In genomic region chr15:72939855-72940631, GRCh38 we compare ENCODE assay signal across 21 cellular contexts.
"Had no signal": no experiment of that assay in that cellular context is flagged by ENCODE, and none has a peak within 500 bp of the region (broad histone marks: within the 10 kb centered on the region; RNA-seq: fewer than 3 reads in every experiment).

No MANE protein-coding gene starts in this region.

- H3K9me3 Mint-ChIP-seq: activated B cell treated with CpG ODN at 0.5 μM for 24 hours; activated CD8-positive, alpha-beta T cell treated with anti-CD3 and anti-CD28 coated beads for 36 hours; activated T-helper 17 cell treated with anti-CD3 and anti-CD28 coated beads, Interleukin-2, amount 50 U/mL, for 72 hours; memory B cell; T-cell had no signal

- H3K4me3 Mint-ChIP-seq: activated B cell treated with CpG ODN at 0.5 μM for 24 hours; activated CD8-positive, alpha-beta T cell treated with anti-CD3 and anti-CD28 coated beads for 36 hours; activated T-helper 17 cell treated with anti-CD3 and anti-CD28 coated beads, Interleukin-2, amount 50 U/mL, for 72 hours; memory B cell; naive thymus-derived CD8-positive, alpha-beta T cell; T-cell had no signal

- H3K27ac ChIP-seq: body of pancreas, coronary artery, parathyroid adenoma, tibial artery had no signal

- H3K4me1 ChIP-seq: body of pancreas, parathyroid adenoma, tibial artery had no signal

- H3K36me3 ChIP-seq: tibial artery had no signal

- H3K27ac Mint-ChIP-seq: activated B cell treated with CpG ODN at 0.5 μM for 24 hours; activated CD8-positive, alpha-beta T cell treated with anti-CD3 and anti-CD28 coated beads for 36 hours; activated T-helper 17 cell treated with anti-CD3 and anti-CD28 coated beads, Interleukin-2, amount 50 U/mL, for 72 hours; memory B cell; naive thymus-derived CD8-positive, alpha-beta T cell; T-cell had no signal

- H3K27me3 ChIP-seq: body of pancreas, tibial artery had no signal

- H3K9ac ChIP-seq: parathyroid adenoma had no signal

- H3K79me2 ChIP-seq: parathyroid adenoma had no signal

- H3K36me3 Mint-ChIP-seq: memory B cell; naive thymus-derived CD8-positive, alpha-beta T cell; T-cell had no signal

- H3K9me3 ChIP-seq: body of pancreas, tibial artery had no signal

- H3K4me1 Mint-ChIP-seq: activated B cell treated with CpG ODN at 0.5 μM for 24 hours; activated T-helper 17 cell treated with anti-CD3 and anti-CD28 coated beads, Interleukin-2, amount 50 U/mL, for 72 hours; memory B cell; T-cell had no signal

- DNase-seq: activated B cell treated with CpG ODN at 0.5 μM for 24 hours; activated CD4-positive, alpha-beta T cell treated with anti-CD3 and anti-CD28 coated beads for 4 hours; activated CD8-positive, alpha-beta T cell treated with anti-CD3 and anti-CD28 coated beads for 36 hours; activated naive CD4-positive, alpha-beta T cell; activated T-cell treated with anti-CD3 and anti-CD28 coated beads, Interleukin-2, amount 50 U/mL, for 1 hour; body of pancreas; central memory CD4-positive, alpha-beta T cell; erythroblast; left ventricle myocardium superior; naive thymus-derived CD8-positive, alpha-beta T cell; retina; stimulated activated CD4-positive, alpha-beta T cell treated with anti-CD3 and anti-CD28 coated beads, Interleukin-12 subunit alpha, Interleukin-12 subunit beta, amount 100 ng/mL, for 4 hours; stimulated activated CD4-positive, alpha-beta T cell treated with anti-CD3 and anti-CD28 coated beads, Interleukin-1b, Interleukin-23, amount 100 ng/mL, for 48 hours; stimulated activated naive CD4-positive, alpha-beta T cell treated with Interleukin-2 at 50 U/mL for 16 hours; T-cell; T-helper 9 cell; tibial artery had no signal

- H2AFZ ChIP-seq: parathyroid adenoma had no signal

- H3K4me3 ChIP-seq: body of pancreas, coronary artery, tibial artery had no signal
